In genomic region chr10:28841625-28842024, GRCh38 we compare ENCODE assay signal across 15 cellular contexts.
DNase-seq lines count a peak whose midpoint lies in the region; TF ChIP-seq lines count a peak whose summit lies in the region.
"Had no signal": no experiment of that assay in that cellular context is flagged by ENCODE, and none has a peak within 500 bp of the region (broad histone marks: within the 10 kb centered on the region; RNA-seq: fewer than 3 reads in every experiment).

No MANE protein-coding gene starts in this region.

- CTCF ChIA-PET in AG04450 (lab: Charles Lee): no interaction called here

- H3K4me2 ChIP-seq in mesenchymal stem cell (ENCODE audit: low read length, poor library complexity, severe bottlenecking): no peak overlapping the region
- H3K4me2 ChIP-seq: GM23338 had no signal

- H3K36me3 Mint-ChIP-seq in chondrocyte (ENCODE audit: low read depth): no peaks in the 10 kb centered on the region
- H3K36me3 Mint-ChIP-seq: activated CD4-positive, alpha-beta memory T cell treated with anti-CD3 and anti-CD28 coated beads for 36 hours had no signal

- H3K18ac ChIP-seq in mesenchymal stem cell (ENCODE audit: low read depth in 1 of 2, low read length in 2 of 2): peak overlapping the region; percentile 47 to 81

- H3K27ac Mint-ChIP-seq in chondrocyte (ENCODE audit: unreplicated experiment): peak overlapping the region; percentile 79
- H3K27ac Mint-ChIP-seq: activated CD4-positive, alpha-beta memory T cell treated with anti-CD3 and anti-CD28 coated beads for 36 hours; GM23338; nephron progenitor cell; T-helper 1 cell treated with Interleukin-12 subunit alpha and Interleukin-12 subunit beta and Interleukin-4 antibody, amounts not matched to agents 30 μg/mL and 1 μg/mL, for 36 hours had no signal

- no peak overlapping the region for H2BK5ac ChIP-seq in mesenchymal stem cell (ENCODE audit: low read depth, low read length, poor library complexity, severe bottlenecking)

- peak overlapping the region; percentile 39 for H4K8ac ChIP-seq in mesenchymal stem cell (ENCODE audit: low read length)

- TF ChIP-seq CTCF in AG04450 (IDR thresholded peaks at IDR 0.05; ENCODE audit: low read depth, low read length) (no peak), chondrocyte (IDR thresholded peaks at IDR 0.05) (no peak)

- no peak overlapping the region for H3K14ac ChIP-seq in mesenchymal stem cell (ENCODE audit: low read length in 2 of 2)

- peak overlapping the region; percentile 74 for H3K9ac ChIP-seq in mesenchymal stem cell (ENCODE audit: low read length)

- H3K9me3 Mint-ChIP-seq in chondrocyte (ENCODE audit: low read depth): no peaks in the 10 kb centered on the region
- H3K9me3 Mint-ChIP-seq: activated CD4-positive, alpha-beta memory T cell treated with anti-CD3 and anti-CD28 coated beads for 36 hours; GM23338; nephron progenitor cell; T-helper 1 cell treated with Interleukin-12 subunit alpha and Interleukin-12 subunit beta and Interleukin-4 antibody, amounts not matched to agents 30 μg/mL and 1 μg/mL, for 36 hours had no signal

- no peak overlapping the region for H2AK5ac ChIP-seq in mesenchymal stem cell (ENCODE audit: low read length, severe bottlenecking)

- H4K91ac ChIP-seq in mesenchymal stem cell (ENCODE audit: low read length): peak overlapping the region; percentile 16

- H3K27me3 Mint-ChIP-seq in chondrocyte (ENCODE audit: low read depth): no peaks in the 10 kb centered on the region

- POLR2A ChIA-PET in AG04450 (lab: Yijun Ruan, JAX): interaction anchor here (1.3 kb wide), 1 partner anchor 198 kb away, joined by 4 read pairs; no protein-coding TSS in a partner anchor

- peaks cover 34% of the 10 kb centered on the region for H3K4me1 Mint-ChIP-seq in chondrocyte (ENCODE audit: low read depth)
- H3K4me1 Mint-ChIP-seq: GM23338 had no signal

- no CpG with 5 or more reads among the region's 2 CpGs for WGBS in mesenchymal stem cell

- H3K9me3 ChIP-seq in AG04450 (ENCODE audit: control insufficient read depth, insufficient read depth, low read length): peaks cover 10% of the 10 kb centered on the region
- peaks cover 9% of the 10 kb centered on the region for H3K9me3 ChIP-seq in mesenchymal stem cell (ENCODE audit: control insufficient read depth, low read length)
- H3K9me3 ChIP-seq in HAP-1: no peaks in the 10 kb centered on the region

- in situ Hi-C loops in HAP-1 (cut with MboI; ENCODE audit: low sequenced_read_pairs): no loop called here

- H3K4ac ChIP-seq in mesenchymal stem cell (ENCODE audit: low read depth in 1 of 2, low read length in 2 of 2): peak overlapping the region; percentile 18 to 93

- peak overlapping the region; percentile 11 for H2BK120ac ChIP-seq in mesenchymal stem cell (ENCODE audit: low read depth, low read length)

- H3K4me3 ChIP-seq in AG04450 (ENCODE audit: low read depth, low read length): no peak overlapping the region
- H3K4me3 ChIP-seq in mesenchymal stem cell (ENCODE audit: insufficient read depth in 1 of 2, low read depth in 1 of 2, low read length in 2 of 2): no peak overlapping the region
- H3K4me3 ChIP-seq in HAP-1: no peak overlapping the region
- H3K4me3 ChIP-seq: GM23338 had no signal

- H3K23ac ChIP-seq in mesenchymal stem cell (ENCODE audit: low read length in 2 of 2): peak overlapping the region in 1 of 2 experiments; percentile 20

- H3K4me1 ChIP-seq in mesenchymal stem cell (ENCODE audit: control insufficient read depth, insufficient read depth, low read depth, low read length): peaks cover 3% of the 10 kb centered on the region
- no peaks in the 10 kb centered on the region for H3K4me1 ChIP-seq in HAP-1

- no peaks in the 10 kb centered on the region for H3K79me1 ChIP-seq in mesenchymal stem cell (replicated peaks; ENCODE audit: low read length, poor library complexity, severe bottlenecking)

- no peak overlapping the region for H2AFZ ChIP-seq in mesenchymal stem cell (ENCODE audit: low read depth, low read length)

- H3K27ac ChIP-seq in AG04450 (ENCODE audit: low read depth, low read length): peak overlapping the region; percentile 77
- peak overlapping the region; percentile 0 for H3K27ac ChIP-seq in mesenchymal stem cell (ENCODE audit: low read length, poor library complexity, severe bottlenecking)

- H2BK12ac ChIP-seq in mesenchymal stem cell (ENCODE audit: low read length in 2 of 2): peak overlapping the region; percentile 22 to 84

- H3K36me3 ChIP-seq in mesenchymal stem cell (ENCODE audit: control insufficient read depth in 1 of 2, insufficient read depth in 2 of 2, low read depth in 1 of 2, low read length in 2 of 2) (no peaks in the 10 kb centered on the region), HAP-1 (replicated peaks) (no peaks in the 10 kb centered on the region)

- no peak for DNase-seq in AG04450 (ENCODE audit: low read depth, low spot score)
- peak; percentile 61 for DNase-seq in LHCN-M2 (ENCODE audit: low read depth)
- DNase-seq in chondrocyte (ENCODE audit: low spot score): no peak
- peak; percentile 83 for DNase-seq in mesenchymal stem cell
- no peak for DNase-seq in activated CD8-positive, alpha-beta memory T cell treated with anti-CD3 and anti-CD28 coated beads, Interleukin-2, amount 50 U/mL, for 4 hours
- DNase-seq in HAP-1 (ENCODE audit: low spot score in 2 of 2): no peak
- no peak for DNase-seq in activated naive CD4-positive, alpha-beta T cell treated with Interleukin-2 at 50 U/mL for 16 hours
- no peak for DNase-seq in NAMALWA (ENCODE audit: low spot score)
- DNase-seq: activated CD4-positive, alpha-beta memory T cell treated with anti-CD3 and anti-CD28 coated beads for 36 hours; AML-193; dermis blood vessel endothelial cell; nephron progenitor cell; stimulated activated CD8-positive, alpha-beta memory T cell treated with anti-CD3 and anti-CD28 coated beads, Interleukin-4, amount 100 ng/mL, for 48 hours had no signal

- no peak overlapping the region for H2BK15ac ChIP-seq in mesenchymal stem cell (ENCODE audit: low read depth, poor library complexity, severe bottlenecking)

- H3K4me3 Mint-ChIP-seq in chondrocyte (ENCODE audit: unreplicated experiment): no peak overlapping the region
- H3K4me3 Mint-ChIP-seq: activated CD4-positive, alpha-beta memory T cell treated with anti-CD3 and anti-CD28 coated beads for 36 hours; GM23338; nephron progenitor cell; T-helper 1 cell treated with Interleukin-12 subunit alpha and Interleukin-12 subunit beta and Interleukin-4 antibody, amounts not matched to agents 30 μg/mL and 1 μg/mL, for 36 hours had no signal

- H3K27me3 ChIP-seq in AG04450 (ENCODE audit: control insufficient read depth, insufficient read depth, low read length): no peaks in the 10 kb centered on the region
- H3K27me3 ChIP-seq in mesenchymal stem cell (ENCODE audit: control insufficient read depth in 1 of 2, insufficient read depth in 1 of 2, low read length in 2 of 2): peaks cover 0 to 4% of the 10 kb centered on the region in 2 experiments
- H3K27me3 ChIP-seq in HAP-1 (ENCODE audit: low read depth): no peaks in the 10 kb centered on the region

Comparison
In these comparisons a context has a peak if more than half of its experiments do, and no peak if none do; other contexts are left out.
1. DNase-seq: peak in LHCN-M2 (single experiment) and mesenchymal stem cell (single experiment); none in AG04450 (single experiment), chondrocyte (single experiment), activated CD8-positive, alpha-beta memory T cell treated with anti-CD3 and anti-CD28 coated beads, Interleukin-2, amount 50 U/mL, for 4 hours (single experiment), HAP-1 (0 of 2), activated naive CD4-positive, alpha-beta T cell treated with Interleukin-2 at 50 U/mL for 16 hours (single experiment) and NAMALWA (single experiment).